ENCODE assay signal across 8 cellular contexts in genomic region chr4:108172780-108173598, GRCh38. TPM values are rescaled to one million over a fixed set of nuclear protein-coding genes. Genes with fewer than 3 reads are reported as not detected.
DNase-seq lines count a peak whose midpoint lies in the region; ATAC-seq and TF ChIP-seq lines count a peak whose summit lies in the region.

No MANE protein-coding gene starts in this region.

- H3K9me3 ChIP-seq in OCI-LY7 (ENCODE audit: low read length) (no peaks in the 10 kb centered on the region), parathyroid adenoma (ENCODE audit: control insufficient read depth, low read length) (no peaks in the 10 kb centered on the region)

- no TSS peak for BruUV-seq in OCI-LY7 (replicated peaks; lab: Mats Ljungman, UMichigan)

- H3K4me2 ChIP-seq in OCI-LY7 (ENCODE audit: low read length), result peak overlapping the region; percentile 78
- H3K4me2 ChIP-seq in parathyroid adenoma (ENCODE audit: low read length), result peak overlapping the region; percentile 87

- intact Hi-C loops in OCI-LY7 (cut with micrococcal nuclease; ENCODE audit: unreplicated experiment), result loop anchor here (10.0 kb wide), 1 partner anchor 202 kb away; no protein-coding TSS in a partner anchor

- H4K20me1 ChIP-seq in OCI-LY7 (ENCODE audit: insufficient read depth, low read length), result no peaks in the 10 kb centered on the region

- POLR2A ChIA-PET in OCI-LY7 (lab: Charles Lee), result interaction anchor here (0.6 to 1.9 kb wide), 5 partner anchors 9 to 187 kb away, joined by 3 to 6 read pairs (median 4); no protein-coding TSS in a partner anchor

- no peaks in the 10 kb centered on the region for H3K36me3 ChIP-seq in OCI-LY7 (ENCODE audit: insufficient read depth, low read length)
- H3K36me3 ChIP-seq in parathyroid adenoma (ENCODE audit: control insufficient read depth, insufficient read depth, low read length), result no peaks in the 10 kb centered on the region

- H3K9ac ChIP-seq in parathyroid adenoma, result no peak overlapping the region

- CTCF ChIA-PET in OCI-LY7 (lab: Charles Lee; ENCODE audit: unreplicated experiment), result no interaction called here

- DNase-seq in NCI-H345 (lab: John Stamatoyannopoulos, UW) (peak; percentile 34), NCI-H345 treated with DMSO at 0.1 percent for 48 hours (lab: John Stamatoyannopoulos, UW; ENCODE audit: unreplicated experiment) (no peak), OCI-LY7 (ENCODE audit: low spot score) (peak; percentile 64), glomerular visceral epithelial cell (ENCODE audit: extremely low spot score) (peak; percentile 57), NCI-H1694 treated with DMSO at 0.1 percent for 48 hours (lab: John Stamatoyannopoulos, UW) (no peak)
- DNase-seq in activated effector memory CD4-positive, alpha-beta T cell treated with anti-CD3 and anti-CD28 coated beads, Interleukin-2, amount 50 U/mL, for 16 hours, result peak; percentile 89

- peaks cover 49% of the 10 kb centered on the region for H3K4me1 ChIP-seq in OCI-LY7 (ENCODE audit: insufficient read depth, low read length, poor library complexity, severe bottlenecking)
- H3K4me1 ChIP-seq in parathyroid adenoma, result no peaks in the 10 kb centered on the region

- H2AFZ ChIP-seq in OCI-LY7 (ENCODE audit: low read length) (peak overlapping the region; percentile 81), parathyroid adenoma (peak overlapping the region; percentile 81)

- ATAC-seq in HG03064 (IDR thresholded peaks at IDR 0.05; ENCODE audit: low read depth, unreplicated experiment), result peak; percentile 53

- TF ChIP-seq CTCF in OCI-LY7 (conservative IDR thresholded peaks at IDR 0.05; ENCODE audit: low read length) (no peak; the same call in 1 of the 2 replicates), parathyroid adenoma (IDR thresholded peaks at IDR 0.05) (no peak)

- H3K4me3 ChIP-seq in OCI-LY7 (ENCODE audit: low read depth, low read length, poor library complexity, severe bottlenecking), result peak overlapping the region; percentile 67
- peak overlapping the region; percentile 42 for H3K4me3 ChIP-seq in parathyroid adenoma (ENCODE audit: low read depth, low read length)

- peaks cover 6% of the 10 kb centered on the region for H3K27me3 ChIP-seq in parathyroid adenoma (ENCODE audit: control insufficient read depth, insufficient read depth, low read length)

- H3K27ac ChIP-seq in OCI-LY7 (ENCODE audit: low read depth, low read length, poor library complexity, severe bottlenecking) (no peak overlapping the region), parathyroid adenoma (no peak overlapping the region)

- H3K79me2 ChIP-seq in OCI-LY7 (ENCODE audit: insufficient read depth, low read depth, low read length), result peaks cover 5% of the 10 kb centered on the region; the same call in 1 of the 2 replicates
- no peaks in the 10 kb centered on the region for H3K79me2 ChIP-seq in parathyroid adenoma

- H3K9me2 ChIP-seq in OCI-LY7 (ENCODE audit: insufficient read depth, low read length), result no peaks in the 10 kb centered on the region

RNA-seq across cellular contexts. Expression of gene LEF1, which starts 4.3 kb away (rescaled TPM):
- 173 and 207 TPM in 2 replicates for total RNA-seq in OCI-LY7 (2014; rRNA removed; shearing (Covaris generic))
- 223 and 306 TPM in 2 replicates for total RNA-seq in OCI-LY7 (2022)

Comparison
In these comparisons a context has a peak if more than half of its experiments do, and no peak if none do; other contexts are left out.
1. DNase-seq: peak in NCI-H345 (single experiment), OCI-LY7 (single experiment), activated effector memory CD4-positive, alpha-beta T cell treated with anti-CD3 and anti-CD28 coated beads, Interleukin-2, amount 50 U/mL, for 16 hours (single experiment) and glomerular visceral epithelial cell (single experiment); none in NCI-H345 treated with DMSO at 0.1 percent for 48 hours (single experiment) and NCI-H1694 treated with DMSO at 0.1 percent for 48 hours (single experiment).